Comparison of ENCODE assay signal across 8 cellular contexts in the genomic region with DNA sequence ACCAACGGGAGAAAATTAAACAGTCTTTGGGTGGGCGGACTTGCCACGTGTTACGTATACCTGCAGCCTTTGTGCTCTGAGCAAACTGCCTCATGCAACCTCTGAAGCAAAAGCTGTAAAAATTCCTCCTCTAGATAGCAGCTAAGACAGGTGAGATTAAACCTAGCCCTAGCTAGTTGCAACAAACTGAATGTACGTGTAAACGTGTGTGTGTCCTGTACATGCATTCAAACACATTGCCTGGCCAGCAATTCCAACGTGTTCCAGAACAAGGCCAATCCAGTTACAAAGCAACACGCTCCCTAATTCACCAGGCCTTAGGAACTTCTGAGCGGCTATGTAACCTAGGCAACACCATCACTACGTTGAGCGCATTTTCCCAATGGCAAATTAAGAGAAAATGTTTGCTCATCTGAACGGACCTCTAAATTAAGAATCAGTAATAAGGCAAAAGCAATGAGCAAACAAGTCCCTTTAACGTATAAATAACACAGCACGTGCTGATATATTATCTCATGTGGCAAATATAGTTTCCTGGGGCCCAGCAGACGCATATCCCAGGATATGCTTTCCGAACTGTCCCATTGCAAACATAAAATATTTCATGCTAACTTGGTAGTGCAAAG. TPM values are rescaled to one million over a fixed set of nuclear protein-coding genes. Genes with fewer than 3 reads are reported as not detected.
DNase-seq lines count a peak whose midpoint lies in the region; ATAC-seq, FAIRE-seq and TF ChIP-seq lines count a peak whose summit lies in the region.

No MANE protein-coding gene starts in this region.

- intact Hi-C loops in PC-3 (cut with micrococcal nuclease) (no loop called here), kidney (cut with DNase I) (no loop called here)

- ATAC-seq in HG02852 (IDR thresholded peaks at IDR 0.05; ENCODE audit: unreplicated experiment) = peak; percentile 12
- peak; percentile 39 for ATAC-seq in PC-3

- peak; percentile 17 to 39 for DNase-seq in NCI-H526 (lab: John Stamatoyannopoulos, UW)
- no peak for DNase-seq in NCI-H526 treated with DMSO at 0.1 percent for 48 hours (lab: John Stamatoyannopoulos, UW)
- DNase-seq in PC-3 = peak; percentile 26
- peak; percentile 59 to 60 for DNase-seq in cardiac fibroblast (ENCODE audit: low read depth in 2 of 2)
- no peak for DNase-seq in kidney
- peak; percentile 7 for DNase-seq in stimulated activated CD4-positive, alpha-beta T cell treated with anti-CD3 and anti-CD28 coated beads, Interleukin-2, amount 100 ng/mL, for 4 hours (ENCODE audit: low read depth)
- DNase-seq in NCI-H2171 (lab: John Stamatoyannopoulos, UW) = no peak

- H4K20me1 ChIP-seq in PC-3 (ENCODE audit: low read length) = no peaks in the 10 kb centered on the region

- BruUV-seq in PC-3 (replicated peaks; lab: Mats Ljungman, UMichigan) = no TSS peak

- peak overlapping the region; percentile 95 for H3K9ac ChIP-seq in PC-3 (ENCODE audit: low read length)
- H3K9ac ChIP-seq in kidney (ENCODE audit: low read length in 2 of 2) = peak overlapping the region; percentile 88 to 97

- CTCF ChIA-PET in PC-3 (lab: Charles Lee) = no interaction called here

- H3K36me3 ChIP-seq in PC-3 (ENCODE audit: low read depth, low read length) (peaks cover 22% of the 10 kb centered on the region), kidney (ENCODE audit: control insufficient read depth in 1 of 2, insufficient read depth in 2 of 2, low read length in 2 of 2) (peaks cover 21 to 24% of the 10 kb centered on the region in 2 donors)

- H3K9me3 ChIP-seq in PC-3 (ENCODE audit: low read length) (no peaks in the 10 kb centered on the region), kidney (ENCODE audit: control insufficient read depth in 1 of 2, low read length in 2 of 2) (no peaks in the 10 kb centered on the region)

- H3K27ac ChIP-seq in PC-3 (ENCODE audit: low read length) (peak overlapping the region; percentile 58), kidney (ENCODE audit: low read depth in 2 of 2, low read length in 2 of 2) (peak overlapping the region; percentile 97)

- H3K27me3 ChIP-seq in PC-3 (ENCODE audit: low read length) = no peaks in the 10 kb centered on the region

- peaks cover 30% of the 10 kb centered on the region for H3K79me2 ChIP-seq in PC-3 (ENCODE audit: low read length)

- H3K4me2 ChIP-seq in PC-3 (ENCODE audit: low read length) = peak overlapping the region; percentile 91

- TF ChIP-seq CTCF in PC-3 (conservative IDR thresholded peaks at IDR 0.05; ENCODE audit: low read depth, low read length) (no peak), cardiac fibroblast (IDR thresholded peaks at IDR 0.05; ENCODE audit: low read depth, low read length) (no peak), kidney (IDR thresholded peaks at IDR 0.05; ENCODE audit: borderline replicate concordance, extremely low read depth, insufficient read depth) (no peak)

- peak overlapping the region; percentile 92 for H3K4me3 ChIP-seq in PC-3 (ENCODE audit: low read length)
- peak overlapping the region; percentile 79 to 84 for H3K4me3 ChIP-seq in cardiac fibroblast (replicated peaks in 1 of 2; ENCODE audit: low read depth in 2 of 2, low read length in 2 of 2)
- peak overlapping the region; percentile 88 to 97 for H3K4me3 ChIP-seq in kidney (ENCODE audit: low read length in 2 of 2)

- H3F3A ChIP-seq in PC-3 (ENCODE audit: low read length, unreplicated experiment) = no peaks in the 10 kb centered on the region

- H3K4me1 ChIP-seq in PC-3 (ENCODE audit: insufficient read depth, low read length) = 0 out of 2 replicates have a peak, but pooled peaks cover 6% of the 10 kb centered on the region
- H3K4me1 ChIP-seq in kidney (ENCODE audit: control insufficient read depth in 1 of 2, insufficient read depth in 1 of 2, low read depth in 1 of 2, low read length in 2 of 2) = peaks cover 4 to 9% of the 10 kb centered on the region in 2 donors

- H2AFZ ChIP-seq in PC-3 (ENCODE audit: low read length) = peak overlapping the region; percentile 91

- FAIRE-seq in kidney (lab: Jason Lieb, UNC) = no peak

- POLR2A ChIA-PET in PC-3 (lab: Charles Lee; ENCODE audit: unreplicated experiment) = no interaction called here

- no peaks in the 10 kb centered on the region for H3K9me2 ChIP-seq in PC-3 (replicated peaks; ENCODE audit: low read length)

RNA-seq across cellular contexts. Expression of gene PPID, which starts 0.8 kb away (rescaled TPM):
- total RNA-seq in PC-3 (2014; rRNA removed) = 34.4 and 43.3 TPM in 2 replicates
- total RNA-seq in kidney = 15.7 TPM
- 41.9 TPM for polyA plus RNA-seq in kidney (ENCODE audit: insufficient read depth, low read depth, low replicate concordance)

RNA-seq across cellular contexts. Expression of gene FNIP2, which starts 46.4 kb away (rescaled TPM):
- total RNA-seq in PC-3 (2014; rRNA removed) (5.2 and 6.7 TPM in 2 replicates), kidney (65.1 TPM)
- polyA plus RNA-seq in kidney (ENCODE audit: insufficient read depth, low read depth, low replicate concordance) = 13.2 TPM

RNA-seq across cellular contexts. Expression of gene ETFDH, which starts 50.3 kb away (rescaled TPM):
- 22.4 and 23.8 TPM in 2 replicates for total RNA-seq in PC-3 (2014; rRNA removed)
- 20.4 TPM for total RNA-seq in kidney
- 58.3 TPM for polyA plus RNA-seq in kidney (ENCODE audit: insufficient read depth, low read depth, low replicate concordance)

RNA-seq across cellular contexts. Expression of gene C4orf46, which starts 50.7 kb away (rescaled TPM):
- total RNA-seq in PC-3 (2014; rRNA removed) (10.9 and 13.1 TPM in 2 replicates), kidney (3.9 TPM)
- polyA plus RNA-seq in kidney (ENCODE audit: insufficient read depth, low read depth, low replicate concordance) = 1.9 TPM

Comparison
In these comparisons a context has a peak if more than half of its experiments do, and no peak if none do; other contexts are left out.
1. DNase-seq: peak in NCI-H526 (2 of 2), PC-3 (single experiment), cardiac fibroblast (2 of 2) and stimulated activated CD4-positive, alpha-beta T cell treated with anti-CD3 and anti-CD28 coated beads, Interleukin-2, amount 100 ng/mL, for 4 hours (single experiment); none in NCI-H526 treated with DMSO at 0.1 percent for 48 hours (single experiment), kidney (single experiment) and NCI-H2171 (single experiment).
2. Peak in every context shown above with its lines, with median percentiles within 50 percentile points of each other: H3K4me3 ChIP-seq.